24 cellular contexts compared by ENCODE assay signal in the genomic region with DNA sequence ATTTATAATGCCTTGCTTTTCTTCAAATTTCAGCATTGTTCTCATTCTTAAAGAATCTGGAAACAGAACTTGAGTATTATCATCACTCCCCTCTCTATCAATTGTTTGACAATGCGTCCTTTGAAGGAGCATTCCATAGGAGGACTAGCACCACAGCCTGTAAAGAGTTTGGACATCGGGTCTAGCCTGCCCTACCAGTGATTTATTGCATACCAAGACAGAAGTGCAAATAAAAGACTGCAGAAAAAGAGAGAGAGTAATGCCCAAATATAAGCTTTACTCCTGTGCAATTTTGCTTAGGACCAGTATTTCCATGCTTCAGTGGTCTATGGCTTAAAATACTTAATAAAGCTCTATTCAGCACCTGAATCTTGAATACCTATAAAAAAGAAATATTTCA. TPM values are rescaled to one million over a fixed set of nuclear protein-coding genes. Genes with fewer than 3 reads are reported as not detected.
DNase-seq lines count a peak whose midpoint lies in the region; ATAC-seq, FAIRE-seq and TF ChIP-seq lines count a peak whose summit lies in the region.
"Had no signal": no experiment of that assay in that cellular context is flagged by ENCODE, and none has a peak within 500 bp of the region (broad histone marks: within the 10 kb centered on the region; RNA-seq: fewer than 3 reads in every experiment).

No MANE protein-coding gene starts in this region.

- DNase-seq in H4 (ENCODE audit: low spot score) (peak; percentile 20), RCC 7860 (ENCODE audit: low spot score) (peak; percentile 66), fibroblast of pulmonary artery (ENCODE audit: low read depth) (peak; percentile 21), smooth muscle cell (lab: John Stamatoyannopoulos, UW; ENCODE audit: unreplicated experiment) (no peak), MV-4-11 (lab: John Stamatoyannopoulos, UW) (no peak), T-helper 9 cell (no peak), DMS79 (lab: John Stamatoyannopoulos, UW) (no peak)
- DNase-seq: activated CD8-positive, alpha-beta T cell treated with anti-CD3 and anti-CD28 coated beads, Interleukin-2, amount 10 ng/mL, durations not matched to agents 7 days and 5 days; activated naive CD4-positive, alpha-beta T cell treated with anti-CD3 and anti-CD28 coated beads, Interleukin-2, amount 10 ng/mL, durations not matched to agents 7 days and 5 days; endodermal cell; NCI-H1694 treated with DMSO at 0.1 percent for 48 hours; NCI-H345; NK-92 treated with Interleukin-12 subunit alpha and Interleukin-12 subunit beta, amount 100 ng/mL, for 24 hours; ovary; stimulated activated naive CD8-positive, alpha-beta T cell treated with anti-CD3 and anti-CD28 coated beads, Interleukin-15, amount 100 ng/mL, for 72 hours; T-helper 17 cell had no signal

- no peaks in the 10 kb centered on the region for H3K36me3 ChIP-seq in smooth muscle cell (ENCODE audit: low read depth)
- H3K36me3 ChIP-seq: BE2C, MG63, ovary, SJCRH30, upper lobe of right lung had no signal

- no peaks in the 10 kb centered on the region for H4K20me1 ChIP-seq in smooth muscle cell (ENCODE audit: low read depth)

- no peak for FAIRE-seq in RCC 7860 (lab: Jason Lieb, UNC)
- FAIRE-seq: G401.6, GM12878 had no signal

- no peak for TF ChIP-seq CTCF in fibroblast of pulmonary artery (IDR thresholded peaks at IDR 0.05; ENCODE audit: low read length, missing control alignments)
- TF ChIP-seq CTCF in smooth muscle cell (IDR thresholded peaks at IDR 0.05; ENCODE audit: borderline replicate concordance, insufficient read depth, poor library complexity, severe bottlenecking), result no peak

- H3K4me2 ChIP-seq in smooth muscle cell, result no peak overlapping the region

- H3K79me2 ChIP-seq in smooth muscle cell (ENCODE audit: low read depth), result no peaks in the 10 kb centered on the region

- H3K4me3 ChIP-seq in fibroblast of pulmonary artery (replicated peaks; ENCODE audit: low read depth, low read length) (no peak overlapping the region), smooth muscle cell (no peak overlapping the region)
- H3K4me3 ChIP-seq: GM12878, MG63, ovary, upper lobe of right lung had no signal

- H3K4me1 ChIP-seq in smooth muscle cell (ENCODE audit: low read depth), result peaks cover 2% of the 10 kb centered on the region
- H3K4me1 ChIP-seq: BE2C, upper lobe of right lung had no signal

- H3K9me3 ChIP-seq in smooth muscle cell (replicated peaks; ENCODE audit: low read depth), result no peaks in the 10 kb centered on the region
- H3K9me3 ChIP-seq: BE2C, MG63, ovary, SJCRH30, upper lobe of right lung had no signal

- 72% methylated on average over 2 of the region's 2 CpGs for WGBS in smooth muscle cell (ENCODE audit: low lambda C conversion rate)

- no peaks in the 10 kb centered on the region for H3F3A ChIP-seq in smooth muscle cell (ENCODE audit: low read depth)

- ATAC-seq in GM21515 (IDR thresholded peaks at IDR 0.05; ENCODE audit: unreplicated experiment), result no peak
- ATAC-seq: activated CD8-positive, alpha-beta T cell treated with anti-CD3 and anti-CD28 coated beads, Interleukin-2, amount 10 ng/mL, durations not matched to agents 7 days and 5 days; stimulated activated naive CD8-positive, alpha-beta T cell treated with anti-CD3 and anti-CD28 coated beads, Interleukin-15, amount 100 ng/mL, for 72 hours; T-helper 17 cell; WTC11 had no signal

- H3K27ac ChIP-seq in smooth muscle cell (ENCODE audit: low read depth), result peak overlapping the region; percentile 97
- H3K27ac ChIP-seq: ovary had no signal

- H3K9ac ChIP-seq in smooth muscle cell (ENCODE audit: low read depth), result peak overlapping the region; percentile 41

- no peak overlapping the region for H2AFZ ChIP-seq in smooth muscle cell (ENCODE audit: low read depth)

- no peaks in the 10 kb centered on the region for H3K27me3 ChIP-seq in smooth muscle cell (ENCODE audit: low read depth)
- H3K27me3 ChIP-seq: BE2C, MG63, ovary, SJCRH30, upper lobe of right lung had no signal

RNA-seq across cellular contexts. Expression of a gene that starts 55.4 kb away (rescaled TPM):
- total RNA-seq in H4 (2014; rRNA removed; shearing (Covaris generic)), result 5.3 TPM in 2 replicates
- total RNA-seq in smooth muscle cell, result 18.7 and 23.2 TPM in 2 replicates
- 1.8 and 15.4 TPM in 2 replicates for polyA plus RNA-seq in smooth muscle cell
- total RNA-seq: activated CD8-positive, alpha-beta T cell treated with anti-CD3 and anti-CD28 coated beads, Interleukin-2, amount 10 ng/mL, durations not matched to agents 7 days and 5 days; GM12878 had no signal

Comparison
In these comparisons a context has a peak if more than half of its experiments do, and no peak if none do; other contexts are left out.
1. DNase-seq: peak in H4 (single experiment), RCC 7860 (single experiment) and fibroblast of pulmonary artery (single experiment); none in smooth muscle cell (single experiment), MV-4-11 (single experiment), T-helper 9 cell (single experiment) and DMS79 (single experiment).